In genomic region chr14:57812000-57812399, GRCh38 we compare ENCODE assay signal across 20 cellular contexts. TPM values are rescaled to one million over a fixed set of nuclear protein-coding genes. Genes with fewer than 3 reads are reported as not detected.
DNase-seq lines count a peak whose midpoint lies in the region; ATAC-seq and TF ChIP-seq lines count a peak whose summit lies in the region.
"Had no signal": no experiment of that assay in that cellular context is flagged by ENCODE, and none has a peak within 500 bp of the region (broad histone marks: within the 10 kb centered on the region; RNA-seq: fewer than 3 reads in every experiment).

No MANE protein-coding gene starts in this region.

- H3F3A ChIP-seq in GM23338 (replicated peaks; ENCODE audit: low read depth) = no peaks in the 10 kb centered on the region

- H3K4me1 ChIP-seq in GM23338 (ENCODE audit: insufficient read depth) = peaks cover 20% of the 10 kb centered on the region
- H3K4me1 ChIP-seq in mesendoderm (ENCODE audit: control insufficient read depth, low read depth, low read length) = no peaks in the 10 kb centered on the region
- H3K4me1 ChIP-seq: A549 had no signal

- H3K27me3 Mint-ChIP-seq in GM23338 (ENCODE audit: insufficient read depth, low read depth, poor library complexity) = no peaks in the 10 kb centered on the region
- H3K27me3 Mint-ChIP-seq: CD4-positive, alpha-beta T cell; CD8-positive, alpha-beta memory T cell had no signal

- no peak overlapping the region for H3K4me3 Mint-ChIP-seq in GM23338
- H3K4me3 Mint-ChIP-seq: CD14-positive monocyte; CD4-positive, alpha-beta T cell; CD8-positive, alpha-beta memory T cell had no signal

- H3K9ac ChIP-seq in mesendoderm (ENCODE audit: low read length) = no peak overlapping the region

- TF ChIP-seq CTCF in GM23338 (conservative IDR thresholded peaks at IDR 0.05; ENCODE audit: low read depth in 2 of 2) = no peak

- no peak overlapping the region for H2BK5ac ChIP-seq in mesendoderm (ENCODE audit: low read length)

- no peak overlapping the region for H2BK15ac ChIP-seq in mesendoderm (replicated peaks; ENCODE audit: low read depth)

- DNase-seq in left cardiac atrium (no peak), cardiac septum (ENCODE audit: low spot score) (no peak), GM23338 (ENCODE audit: low spot score) (no peak), mesendoderm (peak; percentile 44), inferior parietal cortex (ENCODE audit: extremely low spot score) (no peak)
- DNase-seq: 8988T; CD4-positive, alpha-beta T cell; CD8-positive, alpha-beta memory T cell; DMS 273 treated with DMSO at 0.1 percent for 48 hours; DMS79; EL; GDM1; H7; HCEC 1CT had no signal

- no peaks in the 10 kb centered on the region for H4K20me1 ChIP-seq in GM23338 (replicated peaks; ENCODE audit: insufficient read depth)

- no peak overlapping the region for H4K5ac ChIP-seq in mesendoderm (ENCODE audit: low read length)

- no peak overlapping the region for H4K8ac ChIP-seq in mesendoderm (ENCODE audit: low read depth, low read length)

- no peak overlapping the region for H3K4me2 ChIP-seq in GM23338
- H3K4me2 ChIP-seq in mesendoderm (ENCODE audit: low read length) = no peak overlapping the region
- H3K4me2 ChIP-seq: A549 had no signal

- intact Hi-C loops in left cardiac atrium (cut with DNase I) = no loop called here
- intact Hi-C loops in cardiac septum (cut with DNase I) = no loop called here

- H3K79me1 ChIP-seq in mesendoderm (ENCODE audit: low read length) = no peaks in the 10 kb centered on the region

- WGBS in mesendoderm (ENCODE audit: extremely low coverage, insufficient coverage, low lambda C conversion rate) = no CpG with 5 or more reads among the region's 1 CpG

- H2AFZ ChIP-seq in GM23338 = peak overlapping the region; percentile 20; the same call in 1 of the 2 replicates

- H3K27me3 ChIP-seq in GM23338 (ENCODE audit: insufficient read depth) (no peaks in the 10 kb centered on the region), mesendoderm (ENCODE audit: insufficient read depth, low read length, poor library complexity) (no peaks in the 10 kb centered on the region)

- no peak overlapping the region for H3K27ac ChIP-seq in GM23338 (ENCODE audit: low read depth)
- no peak overlapping the region for H3K27ac ChIP-seq in mesendoderm (ENCODE audit: low read depth, low read length)
- H3K27ac ChIP-seq: A549 had no signal

- ATAC-seq in left cardiac atrium = peak; percentile 55 to 72
- no peak for ATAC-seq in GM23338
- no peak for ATAC-seq in GM18505 (IDR thresholded peaks at IDR 0.05; ENCODE audit: unreplicated experiment)
- ATAC-seq: A549, GM12878 had no signal

- no peak overlapping the region for H3K4ac ChIP-seq in mesendoderm (ENCODE audit: low read depth, low read length)

- H3K4me1 Mint-ChIP-seq in GM23338 = peaks cover 26% of the 10 kb centered on the region; the same call in 2 of the 3 replicates
- H3K4me1 Mint-ChIP-seq: CD14-positive monocyte; CD8-positive, alpha-beta memory T cell had no signal

- no peaks in the 10 kb centered on the region for H3K9me2 ChIP-seq in GM23338 (ENCODE audit: insufficient read depth)

- H2AK5ac ChIP-seq in mesendoderm (ENCODE audit: low read length) = no peak overlapping the region

- H3K23ac ChIP-seq in mesendoderm (ENCODE audit: low read length) = no peak overlapping the region

- H3K56ac ChIP-seq in mesendoderm (ENCODE audit: low read length) = no peak overlapping the region

- no peak overlapping the region for H2BK120ac ChIP-seq in mesendoderm (ENCODE audit: low read depth, low read length)

- TF ChIP-seq POLR2A in GM18505 (IDR thresholded peaks at IDR 0.05; ENCODE audit: borderline replicate concordance, extremely low read depth, insufficient read depth, insufficient read length) = no peak

- no peak overlapping the region for H3K4me3 ChIP-seq in GM23338
- no peak overlapping the region for H3K4me3 ChIP-seq in mesendoderm (ENCODE audit: low read length)
- H3K4me3 ChIP-seq: A549, GM12878 had no signal

- no peaks in the 10 kb centered on the region; the same call in 2 of the 3 replicates for H3K36me3 Mint-ChIP-seq in GM23338 (ENCODE audit: low read depth)
- H3K36me3 Mint-ChIP-seq: CD14-positive monocyte; CD8-positive, alpha-beta memory T cell had no signal

- H3K79me2 ChIP-seq in GM23338 (replicated peaks; ENCODE audit: insufficient read depth) = no peaks in the 10 kb centered on the region
- no peaks in the 10 kb centered on the region for H3K79me2 ChIP-seq in mesendoderm (ENCODE audit: control insufficient read depth, insufficient read depth, low read length)

- no peak overlapping the region for H3K18ac ChIP-seq in mesendoderm (ENCODE audit: low read length)

- peaks cover 6% of the 10 kb centered on the region; the same call in 2 of the 3 replicates for H3K9me3 Mint-ChIP-seq in GM23338
- H3K9me3 Mint-ChIP-seq: CD4-positive, alpha-beta T cell had no signal

- H3K36me3 ChIP-seq in GM23338 (ENCODE audit: insufficient read depth) (no peaks in the 10 kb centered on the region), mesendoderm (ENCODE audit: control insufficient read depth, insufficient read depth, low read length) (no peaks in the 10 kb centered on the region)

- no peak overlapping the region for H3K27ac Mint-ChIP-seq in GM23338
- H3K27ac Mint-ChIP-seq: CD14-positive monocyte; CD4-positive, alpha-beta T cell; CD8-positive, alpha-beta memory T cell had no signal

TF ChIP-seq in GM23338, 12 proteins besides CTCF, POLR2A, EP300 and RAD21 (continues in another document):
- TF ChIP-seq STAT1 (IDR thresholded peaks at IDR 0.05; ENCODE audit: unreplicated experiment) = no peak
- TF ChIP-seq NANOG (IDR thresholded peaks at IDR 0.05; ENCODE audit: borderline replicate concordance) = no peak
- TF ChIP-seq EZH2 (IDR thresholded peaks at IDR 0.05; ENCODE audit: low read depth, unreplicated experiment) = no peak
- no peak for TF ChIP-seq POLR2AphosphoS5 (IDR thresholded peaks at IDR 0.05; ENCODE audit: low read depth)
- TF ChIP-seq ZNF462 (CRISPR knock-in tag; IDR thresholded peaks at IDR 0.05) = no peak
- no peak for TF ChIP-seq ZNF114 (CRISPR knock-in tag; IDR thresholded peaks at IDR 0.05)
- TF ChIP-seq ZNF331 (CRISPR knock-in tag; IDR thresholded peaks at IDR 0.05; ENCODE audit: low read depth) = no peak
- no peak for TF ChIP-seq CREB1 (CRISPR knock-in tag; IDR thresholded peaks at IDR 0.05; ENCODE audit: low read depth)
- no peak for TF ChIP-seq JUNB (IDR thresholded peaks at IDR 0.05; ENCODE audit: unreplicated experiment)

RNA-seq across cellular contexts. Expression of gene SLC35F4, which starts 53.9 kb away (rescaled TPM):
- total RNA-seq in left cardiac atrium (not detected), cardiac septum (not detected)
- not detected in 2 replicates for total RNA-seq in GM23338 (2014; rRNA removed; shearing (Covaris generic))
- polyA plus RNA-seq in GM23338 (2016; fragmentation: Nextera tagmentation; extraction: Ambion mirVana) = 0.10 and 0.23 TPM in 2 replicates
- 0.10 TPM for polyA plus RNA-seq in mesendoderm (2013, experiment 1 of 2)
- polyA plus RNA-seq in mesendoderm (2013, experiment 2 of 2) = 0.03 TPM
- total RNA-seq: CD4-positive, alpha-beta T cell; CD8-positive, alpha-beta memory T cell; GM12878; H1; H7 had no signal
- polyA plus RNA-seq: A549; BJ; CD14-positive monocyte; CD8-positive, alpha-beta memory T cell; H1 had no signal

Comparison
In these comparisons a context has a peak if more than half of its experiments do, and no peak if none do; other contexts are left out.
1. ATAC-seq: peak in left cardiac atrium (2 of 2); none in GM23338 (single experiment) and GM18505 (single experiment).